ENCODE assay signal across 9 cellular contexts in genomic region chr9:123399803-123400378, GRCh38. TPM values are rescaled to one million over a fixed set of nuclear protein-coding genes. Genes with fewer than 3 reads are reported as not detected.
A peak's percentile ranks its signal among the peaks of the same experiment; 100 is the strongest.
DNase-seq lines count a peak whose midpoint lies in the region; ATAC-seq, FAIRE-seq and TF ChIP-seq lines count a peak whose summit lies in the region.
"Had no signal": no experiment of that assay in that cellular context is flagged by ENCODE, and none has a peak within 500 bp of the region (broad histone marks: within the 10 kb centered on the region; RNA-seq: fewer than 3 reads in every experiment).

No MANE protein-coding gene starts in this region.

- H3K4me2 ChIP-seq in MM.1S (ENCODE audit: low read depth, low read length) = no peak overlapping the region
- H3K4me2 ChIP-seq in H1 (ENCODE audit: insufficient read depth in 1 of 2, low read depth in 2 of 2, low read length in 2 of 2) = no peak overlapping the region

- H4K20me1 ChIP-seq in MM.1S (ENCODE audit: insufficient read depth, low read length) = no peaks in the 10 kb centered on the region
- H4K20me1 ChIP-seq in H1 (replicated peaks in 1 of 2; ENCODE audit: control insufficient read depth in 1 of 2, insufficient read depth in 2 of 2, low read length in 2 of 2) = no peaks in the 10 kb centered on the region

- no peak overlapping the region for H3K27ac ChIP-seq in MM.1S (ENCODE audit: low read length)
- H3K27ac ChIP-seq in H1 (ENCODE audit: low read depth, low read length) = no peak overlapping the region

- H3K23ac ChIP-seq in H1 (ENCODE audit: insufficient read length) = no peak overlapping the region

- H3K9me2 ChIP-seq in MM.1S (replicated peaks; ENCODE audit: insufficient read depth, low read length) = no peaks in the 10 kb centered on the region

- no peak overlapping the region for H2BK120ac ChIP-seq in H1 (replicated peaks; ENCODE audit: low read depth, low read length)

- H3K4me1 ChIP-seq in MM.1S (ENCODE audit: low read length) (no peaks in the 10 kb centered on the region), H1 (replicated peaks in 1 of 4; ENCODE audit: control insufficient read depth in 3 of 4, insufficient read depth in 4 of 4, low read length in 3 of 4) (peaks cover 0 to 9% (median 2%) of the 10 kb centered on the region in 4 experiments; a peak in 6 of 7 replicates)

- 76% methylated on average over 11 of the region's 11 CpGs; no CpG with 5 or more reads in 1 of the 2 experiments for WGBS in H1 (ENCODE audit: extremely low coverage in 1 of 2, insufficient coverage in 1 of 2, insufficient read length in 1 of 2, insufficient replicate concordance in 2 of 2, low coverage in 1 of 2, low lambda C conversion rate in 2 of 2, missing lambda C conversion rate in 1 of 2), 2 experiments

- H3K27me3 ChIP-seq in MM.1S (replicated peaks; ENCODE audit: insufficient read depth, low read length) (no peaks in the 10 kb centered on the region), H1 (replicated peaks in 1 of 4; ENCODE audit: control insufficient read depth in 3 of 4, extremely low read depth in 1 of 4, insufficient read depth in 3 of 4, low read length in 3 of 4) (no peaks in the 10 kb centered on the region; a peak in 1 of 7 replicates)

- TF ChIP-seq POLR2A in H1 (IDR thresholded peaks at IDR 0.05; ENCODE audit: control extremely low read depth in 1 of 2, low read depth in 2 of 2, low read length in 2 of 2) = no peak

- H3K36me3 Mint-ChIP-seq in activated naive CD8-positive, alpha-beta T cell treated with anti-CD3 and anti-CD28 coated beads, Interleukin-2, amount 50 U/mL, for 24 hours (ENCODE audit: low read depth) = peaks cover 2% of the 10 kb centered on the region
- no peaks in the 10 kb centered on the region for H3K36me3 Mint-ChIP-seq in activated naive CD8-positive, alpha-beta T cell treated with anti-CD3 and anti-CD28 coated beads for 36 hours

- no peak overlapping the region for H2BK20ac ChIP-seq in H1 (ENCODE audit: low read length)

- H3K9me3 Mint-ChIP-seq in activated naive CD8-positive, alpha-beta T cell treated with anti-CD3 and anti-CD28 coated beads, Interleukin-2, amount 50 U/mL, for 24 hours = no peaks in the 10 kb centered on the region
- no peaks in the 10 kb centered on the region for H3K9me3 Mint-ChIP-seq in activated naive CD8-positive, alpha-beta T cell treated with anti-CD3 and anti-CD28 coated beads for 36 hours

- no peak for FAIRE-seq in H1 (lab: Jason Lieb, UNC)

- H4K8ac ChIP-seq in H1 (ENCODE audit: extremely low read depth, insufficient read depth, low read length) = no peak overlapping the region

- H3K27ac Mint-ChIP-seq in activated naive CD8-positive, alpha-beta T cell treated with anti-CD3 and anti-CD28 coated beads, Interleukin-2, amount 50 U/mL, for 24 hours = no peak overlapping the region
- no peak overlapping the region for H3K27ac Mint-ChIP-seq in activated naive CD8-positive, alpha-beta T cell treated with anti-CD3 and anti-CD28 coated beads for 36 hours

- no peak overlapping the region for H2BK15ac ChIP-seq in H1 (ENCODE audit: low read length)

- no peaks in the 10 kb centered on the region for H3K27me3 Mint-ChIP-seq in activated naive CD8-positive, alpha-beta T cell treated with anti-CD3 and anti-CD28 coated beads, Interleukin-2, amount 50 U/mL, for 24 hours
- no peaks in the 10 kb centered on the region for H3K27me3 Mint-ChIP-seq in activated naive CD8-positive, alpha-beta T cell treated with anti-CD3 and anti-CD28 coated beads for 36 hours

- H3K9me3 ChIP-seq in MM.1S (replicated peaks; ENCODE audit: insufficient read depth, low read length) (no peaks in the 10 kb centered on the region), H1 (ENCODE audit: insufficient read depth in 2 of 2, low read depth in 1 of 2, low read length in 1 of 2) (no peaks in the 10 kb centered on the region)

- H3K36me3 ChIP-seq in MM.1S (replicated peaks; ENCODE audit: insufficient read depth, low read length) (no peaks in the 10 kb centered on the region), H1 (ENCODE audit: control insufficient read depth in 2 of 4, insufficient read depth in 4 of 4, low read length in 3 of 4) (no peaks in the 10 kb centered on the region)

- POLR2A ChIA-PET in H1 (lab: Charles Lee; ENCODE audit: partially characterized antibody) = interaction anchor here (0.8 to 1.3 kb wide), 2 partner anchors 10 kb away, joined by 3 read pairs; no protein-coding TSS in a partner anchor

- H4K5ac ChIP-seq in H1 (ENCODE audit: insufficient read length, low read depth, low read length) = no peak overlapping the region

- H3K9ac ChIP-seq in MM.1S (ENCODE audit: low read length) (no peak overlapping the region), H1 (replicated peaks in 1 of 4; ENCODE audit: extremely low read depth in 1 of 4, low read depth in 3 of 4, low read length in 3 of 4) (no peak overlapping the region)

- H3K56ac ChIP-seq in H1 (replicated peaks; ENCODE audit: insufficient read length, low read depth, low read length) = no peak overlapping the region

- peak; percentile 35 to 50; a peak in 3 of 4 replicates for TF ChIP-seq RAD21 in H1 (IDR thresholded peaks at IDR 0.05 in 1 of 2, conservative IDR thresholded peaks at IDR 0.05 in 1 of 2; ENCODE audit: low read depth in 2 of 2, low read length in 2 of 2)

- no peak overlapping the region for H2AK5ac ChIP-seq in H1 (ENCODE audit: low read depth, low read length)

- H3K79me2 ChIP-seq in MM.1S (ENCODE audit: low read length) (no peaks in the 10 kb centered on the region), H1 (ENCODE audit: control insufficient read depth in 1 of 2, insufficient read depth in 2 of 2, low read length in 2 of 2) (no peaks in the 10 kb centered on the region)

- TF ChIP-seq CTCF in MM.1S (IDR thresholded peaks at IDR 0.05; ENCODE audit: low read length) (peak; percentile 63), H1 (IDR thresholded peaks at IDR 0.05; ENCODE audit: control extremely low read depth in 1 of 3, insufficient read depth in 1 of 3, low read depth in 1 of 3, low read length in 3 of 3) (peak; percentile 68 to 81 (median 78))

- H3K14ac ChIP-seq in H1 (ENCODE audit: insufficient read length) = no peak overlapping the region

- H3K23me2 ChIP-seq in H1 (ENCODE audit: low read depth, low read length) = no peaks in the 10 kb centered on the region

- no peak overlapping the region for H3K18ac ChIP-seq in H1 (ENCODE audit: extremely low read depth, low read length)

- DNase-seq in activated naive CD8-positive, alpha-beta T cell treated with anti-CD3 and anti-CD28 coated beads, Interleukin-2, amount 50 U/mL, for 24 hours = peak; percentile 58
- no peak for DNase-seq in activated naive CD8-positive, alpha-beta T cell treated with anti-CD3 and anti-CD28 coated beads for 36 hours
- DNase-seq in MM.1S (no peak), H1 (ENCODE audit: low read depth in 1 of 2, low spot score in 2 of 2) (peak in 1 of 2 experiments; percentile 93), superior temporal gyrus (ENCODE audit: extremely low spot score) (no peak), LoVo (ENCODE audit: low spot score) (no peak)
- DNase-seq in stimulated activated CD8-positive, alpha-beta memory T cell treated with anti-CD3 and anti-CD28 coated beads, Interleukin-4, amount 100 ng/mL, for 24 hours (ENCODE audit: low read depth) = peak; percentile 6

- H2AFZ ChIP-seq in MM.1S (ENCODE audit: low read length) (no peak overlapping the region), H1 (ENCODE audit: low read length) (no peak overlapping the region)

- H3K4me1 Mint-ChIP-seq in activated naive CD8-positive, alpha-beta T cell treated with anti-CD3 and anti-CD28 coated beads, Interleukin-2, amount 50 U/mL, for 24 hours = no peaks in the 10 kb centered on the region
- no peaks in the 10 kb centered on the region for H3K4me1 Mint-ChIP-seq in activated naive CD8-positive, alpha-beta T cell treated with anti-CD3 and anti-CD28 coated beads for 36 hours

- H2BK5ac ChIP-seq in H1 (ENCODE audit: low read depth, low read length) = no peak overlapping the region

- H3K4me3 ChIP-seq in MM.1S (ENCODE audit: low read length) (no peak overlapping the region), H1 (ENCODE audit: extremely low read depth in 1 of 4, insufficient read depth in 2 of 4, low read depth in 3 of 4, low read length in 4 of 4) (no peak overlapping the region)
- H3K4me3 ChIP-seq: skin epidermis had no signal

- no peaks in the 10 kb centered on the region for H3K79me1 ChIP-seq in H1 (ENCODE audit: low read depth, low read length)

- CTCF ChIA-PET in H1 (lab: Charles Lee; ENCODE audit: partially characterized antibody) = interaction anchor here (0.6 to 29.0 kb wide), 63 partner anchors 8 to 1446 kb away, joined by 3 to 668 read pairs (median 4); partner anchors contain the start of gene CRB2

- H3F3A ChIP-seq in MM.1S (ENCODE audit: insufficient read depth, low read length) = no peaks in the 10 kb centered on the region

- no peak overlapping the region for H2BK12ac ChIP-seq in H1 (ENCODE audit: low read depth, low read length)

- H4K91ac ChIP-seq in H1 (replicated peaks; ENCODE audit: insufficient read length, low read length) = no peak overlapping the region

- H3K4ac ChIP-seq in H1 (replicated peaks; ENCODE audit: insufficient read length, low read depth, low read length) = no peak overlapping the region

- no peak overlapping the region for H3K4me3 Mint-ChIP-seq in activated naive CD8-positive, alpha-beta T cell treated with anti-CD3 and anti-CD28 coated beads, Interleukin-2, amount 50 U/mL, for 24 hours
- no peak overlapping the region for H3K4me3 Mint-ChIP-seq in activated naive CD8-positive, alpha-beta T cell treated with anti-CD3 and anti-CD28 coated beads for 36 hours

- no peak for ATAC-seq in activated naive CD8-positive, alpha-beta T cell treated with anti-CD3 and anti-CD28 coated beads, Interleukin-2, amount 50 U/mL, for 24 hours
- no peak for ATAC-seq in HG03432 (IDR thresholded peaks at IDR 0.05; ENCODE audit: unreplicated experiment)

- no peak for TF ChIP-seq EP300 in H1 (IDR thresholded peaks at IDR 0.05; ENCODE audit: borderline replicate concordance in 1 of 2, low read depth in 2 of 2, low read length in 2 of 2)

TF ChIP-seq in H1, 55 proteins besides CTCF, POLR2A, EP300 and RAD21 (continues in another document):
- TF ChIP-seq FOSL1 (IDR thresholded peaks at IDR 0.05; ENCODE audit: insufficient read depth, low read depth, low read length) = no peak

RNA-seq across cellular contexts. Expression of gene CRB2, which starts 43.9 kb away (rescaled TPM):
- total RNA-seq in activated naive CD8-positive, alpha-beta T cell treated with anti-CD3 and anti-CD28 coated beads for 36 hours = under 1 TPM; 0.06 to 0.10 TPM
- total RNA-seq in H1 (2021; fragmentation: NEBNext Ultra II Directional; extraction: Animal tissue kit (Norgen Biotek cat#: 25700)) = 8.4 and 10.3 TPM in 2 replicates
- polyA plus RNA-seq in H1 (2011; rRNA removed) = 4.0 and 6.9 TPM in 2 replicates
- polyA plus RNA-seq in H1 (2011; cell fraction: cytosol; rRNA removed) = 4.8 TPM
- polyA plus RNA-seq in H1 (2011; cell fraction: nucleus; rRNA removed) = 21.4 TPM
- 5.1 to 11.2 TPM (median 9.5 TPM) in 4 replicates for polyA plus RNA-seq in H1 (2012, experiment 1 of 2)
- 6.3 TPM for polyA plus RNA-seq in H1 (2012, experiment 2 of 2)
- 3.3 TPM for polyA plus RNA-seq in H1 (2013, experiment 1 of 2)
- polyA plus RNA-seq in H1 (2013, experiment 2 of 2) = 3.0 TPM
- polyA minus RNA-seq in H1 (2011; rRNA and poly(A)+ RNA removed) = 8.8 and 10.1 TPM in 2 replicates
- 17.2 TPM for polyA minus RNA-seq in H1 (2011; cell fraction: cytosol; rRNA and poly(A)+ RNA removed)
- 19.0 TPM for polyA minus RNA-seq in H1 (2011; cell fraction: nucleus; rRNA and poly(A)+ RNA removed)

Comparison
In these comparisons a context has a peak if more than half of its experiments do, and no peak if none do; other contexts are left out.
1. DNase-seq: peak in activated naive CD8-positive, alpha-beta T cell treated with anti-CD3 and anti-CD28 coated beads, Interleukin-2, amount 50 U/mL, for 24 hours (single experiment) and stimulated activated CD8-positive, alpha-beta memory T cell treated with anti-CD3 and anti-CD28 coated beads, Interleukin-4, amount 100 ng/mL, for 24 hours (single experiment); none in activated naive CD8-positive, alpha-beta T cell treated with anti-CD3 and anti-CD28 coated beads for 36 hours (single experiment), MM.1S (single experiment), superior temporal gyrus (single experiment) and LoVo (single experiment).